Comparison of ENCODE assay signal across 18 cellular contexts in the genomic region with DNA sequence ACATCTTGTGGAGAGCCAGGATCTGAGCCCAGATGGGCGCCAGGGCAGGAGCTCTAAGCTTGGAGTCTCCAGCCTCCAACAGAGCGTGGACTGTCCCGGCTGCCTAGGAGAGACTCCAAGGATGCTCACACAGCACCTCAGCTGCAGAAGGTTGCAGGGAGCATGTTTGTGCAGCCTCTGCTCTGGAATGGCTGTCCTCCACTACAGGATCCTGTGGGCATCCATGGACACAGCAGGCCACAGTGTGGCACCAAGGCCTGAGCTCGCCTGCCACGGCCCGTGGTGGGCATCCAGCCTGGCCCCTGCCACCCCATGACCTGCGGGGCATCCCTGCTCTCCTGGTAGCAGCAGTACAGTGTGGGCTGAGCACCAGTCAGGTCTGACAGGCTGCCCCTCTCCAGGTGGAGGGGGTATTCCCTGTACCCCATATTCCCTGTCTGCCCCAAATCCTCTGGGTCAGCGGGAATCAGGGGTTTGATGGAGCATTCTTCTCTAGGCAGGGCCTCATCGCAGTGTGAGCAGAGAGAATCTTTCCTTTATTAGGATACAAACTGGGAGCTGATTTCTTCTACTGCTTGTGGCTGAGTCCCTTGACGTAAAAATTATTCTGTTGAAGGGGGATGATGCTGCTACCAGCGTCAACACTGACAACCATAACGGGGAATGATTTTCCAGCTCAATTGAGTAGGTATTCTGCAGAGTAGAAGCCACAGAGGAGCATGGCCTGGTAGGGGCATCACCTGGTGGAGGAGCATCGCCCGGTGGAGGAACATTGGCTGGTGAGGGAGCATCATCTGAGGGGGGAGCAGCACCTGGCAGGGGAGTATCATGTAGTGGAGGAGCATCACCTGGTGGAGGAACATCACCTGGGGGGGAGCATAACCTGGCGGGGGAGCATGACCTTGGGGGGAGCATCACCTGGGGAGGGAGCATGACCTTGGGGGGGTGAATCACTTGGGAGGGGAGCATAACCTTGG.
A peak's percentile ranks its signal among the peaks of the same experiment; 100 is the strongest.
DNase-seq lines count a peak whose midpoint lies in the region; ATAC-seq and TF ChIP-seq lines count a peak whose summit lies in the region.
"Had no signal": no experiment of that assay in that cellular context is flagged by ENCODE, and none has a peak within 500 bp of the region (broad histone marks: within the 10 kb centered on the region; RNA-seq: fewer than 3 reads in every experiment).

No MANE protein-coding gene starts in this region.

- no peaks in the 10 kb centered on the region for H3K79me2 ChIP-seq in neural cell (replicated peaks; ENCODE audit: insufficient read depth, low read length)

- peaks cover 10% of the 10 kb centered on the region for H3K9me3 Mint-ChIP-seq in endothelial cell (ENCODE audit: unreplicated experiment)
- H3K9me3 Mint-ChIP-seq: CD4-positive, alpha-beta memory T cell; HFFc6 had no signal

- H3K4me1 Mint-ChIP-seq in endothelial cell (ENCODE audit: unreplicated experiment), result peaks cover 2% of the 10 kb centered on the region

- peak; percentile 54 for TF ChIP-seq EP300 in neural cell (conservative IDR thresholded peaks at IDR 0.05; ENCODE audit: poor library complexity, severe bottlenecking)

- H3K27me3 ChIP-seq in Panc1 (ENCODE audit: control insufficient read depth, insufficient read depth, low read length), result no peaks in the 10 kb centered on the region
- H3K27me3 ChIP-seq in neural cell (ENCODE audit: insufficient read depth, low read depth, low read length), result no peaks in the 10 kb centered on the region

- no peak overlapping the region for H3K4me3 Mint-ChIP-seq in endothelial cell (ENCODE audit: unreplicated experiment)
- H3K4me3 Mint-ChIP-seq: CD4-positive, alpha-beta memory T cell; HFFc6 had no signal

- no peaks in the 10 kb centered on the region for H3K4me1 ChIP-seq in Panc1 (ENCODE audit: control insufficient read depth, insufficient read depth, low read length)
- H3K4me1 ChIP-seq: HAP-1 had no signal

- peak overlapping the region; percentile 27 for H3K27ac Mint-ChIP-seq in endothelial cell (ENCODE audit: unreplicated experiment)
- H3K27ac Mint-ChIP-seq: CD4-positive, alpha-beta memory T cell; HFFc6 had no signal

- BruUV-seq in Panc1 (replicated peaks; lab: Mats Ljungman, UMichigan), result no TSS peak

- peaks cover 15% of the 10 kb centered on the region for H3K27me3 Mint-ChIP-seq in endothelial cell (ENCODE audit: unreplicated experiment)
- H3K27me3 Mint-ChIP-seq: CD4-positive, alpha-beta memory T cell had no signal

- in situ Hi-C loops in Panc1 (cut with HindIII; ENCODE audit: low pct_unique_long_range_greater_than_20kb, low sequenced_read_pairs), result no loop called here

- ATAC-seq in Panc1 (peak; percentile 12; the same call in 1 of the 2 replicates), HG02571 (IDR thresholded peaks at IDR 0.05; ENCODE audit: unreplicated experiment) (no peak)

- H3K36me3 Mint-ChIP-seq in endothelial cell (ENCODE audit: low read depth, unreplicated experiment), result peaks cover 8% of the 10 kb centered on the region
- H3K36me3 Mint-ChIP-seq: CD4-positive, alpha-beta memory T cell had no signal

- no peaks in the 10 kb centered on the region for H4K20me1 ChIP-seq in neural cell (ENCODE audit: insufficient read depth)

- POLR2A ChIA-PET in Panc1 (lab: Charles Lee), result no interaction called here

- intact Hi-C loops in Panc1 (cut with micrococcal nuclease; ENCODE audit: unreplicated experiment) (loop anchor here (10.0 kb wide), 1 partner anchor 1678 kb away; no protein-coding TSS in a partner anchor), posterior vena cava (cut with DNase I) (no loop called here)

- no peaks in the 10 kb centered on the region for H3K9me3 ChIP-seq in Panc1 (ENCODE audit: control insufficient read depth, insufficient read depth, low read depth, low read length)
- no peaks in the 10 kb centered on the region for H3K9me3 ChIP-seq in neural cell (ENCODE audit: low read length)
- H3K9me3 ChIP-seq: HAP-1 had no signal

- no peaks in the 10 kb centered on the region for H3K9me2 ChIP-seq in neural cell (ENCODE audit: insufficient read depth, low read length)

- CTCF ChIA-PET in Panc1 (lab: Charles Lee), result no interaction called here

- no peak overlapping the region for H3K27ac ChIP-seq in Panc1 (ENCODE audit: low read length)
- peak overlapping the region; percentile 71 for H3K27ac ChIP-seq in neural cell (ENCODE audit: low read length)
- H3K27ac ChIP-seq: GM23248 had no signal

- H2AFZ ChIP-seq in neural cell (ENCODE audit: low read depth, low read length), result no peak overlapping the region
- H2AFZ ChIP-seq: GM23248 had no signal

- no peak overlapping the region for H3K4me3 ChIP-seq in Panc1 (ENCODE audit: low read depth in 2 of 2, low read length in 2 of 2)
- H3K4me3 ChIP-seq in neural cell (ENCODE audit: low read length), result no peak overlapping the region
- H3K4me3 ChIP-seq: GM23248, HAP-1 had no signal

- H3K9ac ChIP-seq in neural cell (ENCODE audit: low read length), result peak overlapping the region; percentile 63
- H3K9ac ChIP-seq: GM23248 had no signal

- H3K36me3 ChIP-seq in Panc1 (ENCODE audit: control insufficient read depth, insufficient read depth, low read length), result no peaks in the 10 kb centered on the region
- no peaks in the 10 kb centered on the region for H3K36me3 ChIP-seq in neural cell (ENCODE audit: insufficient read depth, low read length)
- H3K36me3 ChIP-seq: HAP-1 had no signal

- H3F3A ChIP-seq in neural cell (ENCODE audit: insufficient read depth, low read length, poor library complexity, severe bottlenecking), result no peaks in the 10 kb centered on the region

- no peak overlapping the region for H3K4me2 ChIP-seq in neural cell (ENCODE audit: low read length)

- DNase-seq in Panc1 (ENCODE audit: low read depth, low spot score) (no peak), endothelial cell (ENCODE audit: low spot score) (no peak), posterior vena cava (ENCODE audit: low spot score) (peak; percentile 69), ureter (ENCODE audit: low spot score) (no peak), NCI-H2171 (lab: John Stamatoyannopoulos, UW) (no peak)
- DNase-seq in activated T-cell treated with anti-CD3 and anti-CD28 coated beads, Interleukin-2, amount 50 U/mL, for 1 hour, result no peak
- DNase-seq: C1 segment of cervical spinal cord, Calu3, COR-L47, DMS53, DMS79 treated with DMSO at 0.1 percent for 48 hours, GF-D8, GM23248, HFFc6 had no signal

- TF ChIP-seq CTCF in Panc1 (IDR thresholded peaks at IDR 0.05), result no peak
- no peak for TF ChIP-seq CTCF in endothelial cell (IDR thresholded peaks at IDR 0.05; ENCODE audit: unreplicated experiment)
- TF ChIP-seq CTCF in neural cell (IDR thresholded peaks at IDR 0.05; ENCODE audit: poor library complexity, severe bottlenecking), result peak; percentile 11

- TF ChIP-seq RAD21 in neural cell (conservative IDR thresholded peaks at IDR 0.05), result peak; percentile 15

TF ChIP-seq in neural cell, 6 proteins besides CTCF, POLR2A, EP300 and RAD21:
- no peak for TF ChIP-seq TAF1 (IDR thresholded peaks at IDR 0.05; ENCODE audit: low read depth)
- TF ChIP-seq EZH2 (IDR thresholded peaks at IDR 0.05; ENCODE audit: borderline replicate concordance, insufficient read depth, low read length, poor library complexity, severe bottlenecking), result no peak
- TF ChIP-seq SMC3 (conservative IDR thresholded peaks at IDR 0.05; ENCODE audit: poor library complexity), result no peak
- TF ChIP-seq MXI1 (conservative IDR thresholded peaks at IDR 0.05; ENCODE audit: poor library complexity, severe bottlenecking), result no peak
- TF ChIP-seq, protein P1, sequence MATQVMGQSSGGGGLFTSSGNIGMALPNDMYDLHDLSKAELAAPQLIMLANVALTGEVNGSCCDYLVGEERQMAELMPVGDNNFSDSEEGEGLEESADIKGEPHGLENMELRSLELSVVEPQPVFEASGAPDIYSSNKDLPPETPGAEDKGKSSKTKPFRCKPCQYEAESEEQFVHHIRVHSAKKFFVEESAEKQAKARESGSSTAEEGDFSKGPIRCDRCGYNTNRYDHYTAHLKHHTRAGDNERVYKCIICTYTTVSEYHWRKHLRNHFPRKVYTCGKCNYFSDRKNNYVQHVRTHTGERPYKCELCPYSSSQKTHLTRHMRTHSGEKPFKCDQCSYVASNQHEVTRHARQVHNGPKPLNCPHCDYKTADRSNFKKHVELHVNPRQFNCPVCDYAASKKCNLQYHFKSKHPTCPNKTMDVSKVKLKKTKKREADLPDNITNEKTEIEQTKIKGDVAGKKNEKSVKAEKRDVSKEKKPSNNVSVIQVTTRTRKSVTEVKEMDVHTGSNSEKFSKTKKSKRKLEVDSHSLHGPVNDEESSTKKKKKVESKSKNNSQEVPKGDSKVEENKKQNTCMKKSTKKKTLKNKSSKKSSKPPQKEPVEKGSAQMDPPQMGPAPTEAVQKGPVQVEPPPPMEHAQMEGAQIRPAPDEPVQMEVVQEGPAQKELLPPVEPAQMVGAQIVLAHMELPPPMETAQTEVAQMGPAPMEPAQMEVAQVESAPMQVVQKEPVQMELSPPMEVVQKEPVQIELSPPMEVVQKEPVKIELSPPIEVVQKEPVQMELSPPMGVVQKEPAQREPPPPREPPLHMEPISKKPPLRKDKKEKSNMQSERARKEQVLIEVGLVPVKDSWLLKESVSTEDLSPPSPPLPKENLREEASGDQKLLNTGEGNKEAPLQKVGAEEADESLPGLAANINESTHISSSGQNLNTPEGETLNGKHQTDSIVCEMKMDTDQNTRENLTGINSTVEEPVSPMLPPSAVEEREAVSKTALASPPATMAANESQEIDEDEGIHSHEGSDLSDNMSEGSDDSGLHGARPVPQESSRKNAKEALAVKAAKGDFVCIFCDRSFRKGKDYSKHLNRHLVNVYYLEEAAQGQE (IDR thresholded peaks at IDR 0.05; ENCODE audit: borderline replicate concordance), result peak; percentile 79
- TF ChIP-seq POLR2AphosphoS5 (IDR thresholded peaks at IDR 0.05), result peak; percentile 37
